10 cellular contexts compared by ENCODE assay signal in the genomic region with DNA sequence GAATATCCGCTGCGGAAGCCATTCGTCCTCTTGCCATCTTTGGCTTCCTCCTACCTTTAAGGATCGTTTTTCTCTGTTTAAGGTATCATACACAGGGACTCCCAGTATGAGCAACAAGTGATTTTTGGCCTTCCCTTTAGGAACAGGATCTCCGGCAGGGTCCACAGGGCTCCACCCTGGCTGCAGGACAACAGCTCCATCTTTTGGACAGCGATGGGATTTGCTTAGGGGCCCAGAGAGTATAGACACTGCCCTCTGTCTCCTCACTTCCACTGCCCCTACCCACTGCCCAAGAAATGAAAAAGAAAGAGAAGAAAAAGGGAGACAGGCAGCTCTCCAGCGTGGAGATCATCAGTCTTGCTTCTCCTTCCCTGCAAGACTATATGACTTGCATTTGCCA.
DNase-seq lines count a peak whose midpoint lies in the region; FAIRE-seq and TF ChIP-seq lines count a peak whose summit lies in the region.
"Had no signal": no experiment of that assay in that cellular context is flagged by ENCODE, and none has a peak within 500 bp of the region (broad histone marks: within the 10 kb centered on the region; RNA-seq: fewer than 3 reads in every experiment).

No MANE protein-coding gene starts in this region.

- DNase-seq in AG04450 (ENCODE audit: low read depth, low spot score) = no peak
- DNase-seq in ELF-1 (ENCODE audit: low read depth, low spot score) = peak; percentile 68
- peak; percentile 6 for DNase-seq in NCI-H69 (lab: John Stamatoyannopoulos, UW)
- DNase-seq in choroid plexus epithelial cell (ENCODE audit: low read depth) = peak; percentile 8
- no peak for DNase-seq in 8988T
- no peak for DNase-seq in sigmoid colon
- DNase-seq in foreskin melanocyte = no peak
- DNase-seq in GM12891 (ENCODE audit: insufficient read length, low spot score) = no peak
- DNase-seq: naive thymus-derived CD4-positive, alpha-beta T cell had no signal

- H3K4me1 ChIP-seq in sigmoid colon = no peaks in the 10 kb centered on the region

- no peak overlapping the region for H3K4me3 ChIP-seq in AG04450 (ENCODE audit: low read depth, low read length)
- no peak overlapping the region for H3K4me3 ChIP-seq in choroid plexus epithelial cell (ENCODE audit: low read depth, low read length)
- H3K4me3 ChIP-seq in sigmoid colon = no peak overlapping the region

- intact Hi-C loops in sigmoid colon (cut with DNase I) = no loop called here

- 85 to 86% methylated on average over 7 of the region's 7 CpGs for WGBS in sigmoid colon, 2 donors

- TF ChIP-seq CTCF in AG04450 (IDR thresholded peaks at IDR 0.05; ENCODE audit: low read depth, low read length) = peak; percentile 32
- peak; percentile 51 for TF ChIP-seq CTCF in choroid plexus epithelial cell (conservative IDR thresholded peaks at IDR 0.05; ENCODE audit: low read depth, low read length)
- no peak for TF ChIP-seq CTCF in sigmoid colon (IDR thresholded peaks at IDR 0.05)

- no peak overlapping the region for H3K27ac ChIP-seq in AG04450 (ENCODE audit: low read depth, low read length)
- no peak overlapping the region for H3K27ac ChIP-seq in sigmoid colon
- H3K27ac ChIP-seq: epithelial cell of prostate had no signal

- POLR2A ChIA-PET in AG04450 (lab: Yijun Ruan, JAX) = no interaction called here

- H3K9me3 ChIP-seq in AG04450 (ENCODE audit: control insufficient read depth, insufficient read depth, low read length) = peaks cover 6% of the 10 kb centered on the region
- H3K9me3 ChIP-seq in sigmoid colon = peaks cover 0 to 6% (median 0%) of the 10 kb centered on the region in 4 donors

- H3K27me3 ChIP-seq in AG04450 (ENCODE audit: control insufficient read depth, insufficient read depth, low read length) (peaks cover 6% of the 10 kb centered on the region), sigmoid colon (no peaks in the 10 kb centered on the region)

- CTCF ChIA-PET in AG04450 (lab: Charles Lee) = no interaction called here

- TF ChIP-seq POLR2A in sigmoid colon (IDR thresholded peaks at IDR 0.05) (no peak), GM12891 (IDR thresholded peaks at IDR 0.05; ENCODE audit: low read depth, low read length) (no peak)

- TF ChIP-seq EP300 in sigmoid colon (IDR thresholded peaks at IDR 0.05) = no peak

- FAIRE-seq in GM12891 (lab: Jason Lieb, UNC) = no peak

- H3K36me3 ChIP-seq in sigmoid colon = no peaks in the 10 kb centered on the region

TF ChIP-seq in GM12891, 5 proteins besides CTCF, POLR2A, EP300 and RAD21:
- TF ChIP-seq SPI1 (IDR thresholded peaks at IDR 0.05; ENCODE audit: low read depth, low read length) = no peak
- TF ChIP-seq POU2F2 (IDR thresholded peaks at IDR 0.05; ENCODE audit: low read depth, low read length) = no peak
- no peak for TF ChIP-seq PAX5 (IDR thresholded peaks at IDR 0.05; ENCODE audit: insufficient read depth, low read length, severe bottlenecking)
- no peak for TF ChIP-seq POLR2AphosphoS5 (IDR thresholded peaks at IDR 0.05; ENCODE audit: low read depth, low read length)
- TF ChIP-seq TAF1 (IDR thresholded peaks at IDR 0.05; ENCODE audit: low read depth, low read length) = no peak

Comparison
In these comparisons a context has a peak if more than half of its experiments do, and no peak if none do; other contexts are left out.
1. DNase-seq: peak in ELF-1 (single experiment), NCI-H69 (single experiment) and choroid plexus epithelial cell (single experiment); none in AG04450 (single experiment), 8988T (single experiment), sigmoid colon (single experiment), foreskin melanocyte (single experiment) and GM12891 (single experiment).
2. CTCF ChIP-seq: peak in AG04450 (single experiment) and choroid plexus epithelial cell (single experiment); none in sigmoid colon (0 of 4).